Comparison of ENCODE assay signal across 3 cellular contexts in the genomic region with DNA sequence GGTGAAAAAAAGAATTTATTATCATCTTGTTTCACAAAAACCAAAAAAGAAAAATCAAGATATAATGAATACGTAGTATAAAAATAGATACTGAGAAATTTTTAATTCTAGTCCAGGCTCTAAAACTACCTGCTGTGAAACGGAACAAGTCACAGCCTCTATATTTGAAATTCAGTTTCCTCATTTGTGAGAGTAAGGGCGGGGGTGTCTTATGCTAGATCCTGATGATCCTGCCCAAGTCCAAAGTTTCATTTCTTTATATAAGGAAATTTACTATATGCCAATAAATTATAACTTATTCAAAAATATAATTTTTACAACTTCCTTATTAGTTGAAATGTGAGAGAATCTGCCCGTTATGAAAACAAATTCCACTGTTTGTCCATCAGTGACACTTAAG.
"Had no signal": no experiment of that assay in that cellular context is flagged by ENCODE, and none has a peak within 500 bp of the region (broad histone marks: within the 10 kb centered on the region; RNA-seq: fewer than 3 reads in every experiment).

No MANE protein-coding gene starts in this region.

- H3K4me3 ChIP-seq: GM12878 had no signal

- DNase-seq: GDM1, GF-D8 had no signal

- ATAC-seq: GM12878 had no signal
